Comparison of ENCODE assay signal across 13 cellular contexts in genomic region chr7:154546946-154547587, GRCh38.
"Had no signal": no experiment of that assay in that cellular context is flagged by ENCODE, and none has a peak within 500 bp of the region (broad histone marks: within the 10 kb centered on the region; RNA-seq: fewer than 3 reads in every experiment).

No MANE protein-coding gene starts in this region.

- DNase-seq: activated CD4-positive, alpha-beta T cell treated with anti-CD3 and anti-CD28 coated beads, Interleukin-2, amount 10 ng/mL, durations not matched to agents 7 days and 5 days; activated CD8-positive, alpha-beta memory T cell treated with anti-CD3 and anti-CD28 coated beads, Interleukin-2, amount 50 U/mL, for 4 hours; activated naive CD4-positive, alpha-beta T cell treated with anti-CD3 and anti-CD28 coated beads for 36 hours; activated T-cell treated with anti-CD3 and anti-CD28 coated beads, Interleukin-2, amount 50 U/mL, for 4 hours; brain microvascular endothelial cell; dermis blood vessel endothelial cell; foreskin fibroblast; islet precursor cell; lower lobe of right lung; stimulated activated naive CD8-positive, alpha-beta T cell treated with anti-CD3 and anti-CD28 coated beads, Interleukin-15, Interleukin-2, amounts not matched to agents 100 U/mL and 50 U/mL, for 24 hours; T1000 had no signal

- H3K27ac ChIP-seq: brain microvascular endothelial cell, lower lobe of right lung, skin epidermis, suprapubic skin had no signal
